2 cellular contexts compared by ENCODE assay signal in the genomic region with DNA sequence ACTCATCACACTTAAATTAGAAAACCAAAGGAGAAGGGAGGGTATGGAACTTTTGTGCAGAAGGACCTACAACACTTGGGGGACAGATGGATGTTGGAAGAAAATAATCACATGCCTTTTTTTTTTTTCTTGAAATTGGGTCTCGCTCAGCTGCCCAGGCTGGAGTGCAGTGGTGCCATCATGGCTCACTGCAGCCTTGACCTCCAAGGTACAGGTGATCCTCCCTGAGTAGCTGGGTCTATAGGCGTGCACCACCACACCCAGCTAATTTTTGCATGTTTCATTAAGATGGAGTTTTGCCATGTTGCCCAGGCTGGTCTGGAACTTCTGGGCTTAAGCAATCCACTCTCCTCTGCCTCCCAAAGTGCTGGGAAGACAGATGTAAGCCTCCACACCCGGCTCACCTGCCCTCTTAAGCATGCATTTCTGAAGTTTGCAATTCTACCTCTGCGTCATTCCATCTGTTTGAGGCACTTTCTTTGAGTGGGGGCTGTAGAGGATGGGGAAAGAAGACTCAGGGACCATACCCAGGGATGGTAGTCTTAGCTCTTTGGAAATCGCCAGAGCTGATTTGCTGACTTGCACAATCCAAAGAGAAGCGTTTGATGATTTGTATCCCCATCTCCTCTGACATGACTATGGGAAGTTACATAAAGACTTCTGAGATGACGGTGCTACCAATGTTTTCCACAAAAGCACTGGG.
TF ChIP-seq lines count a peak whose summit lies in the region.

No MANE protein-coding gene starts in this region.

TF ChIP-seq in HepG2, 621 proteins besides CTCF, POLR2A, EP300 and RAD21 (continued from another document):
- TF ChIP-seq, protein P1, sequence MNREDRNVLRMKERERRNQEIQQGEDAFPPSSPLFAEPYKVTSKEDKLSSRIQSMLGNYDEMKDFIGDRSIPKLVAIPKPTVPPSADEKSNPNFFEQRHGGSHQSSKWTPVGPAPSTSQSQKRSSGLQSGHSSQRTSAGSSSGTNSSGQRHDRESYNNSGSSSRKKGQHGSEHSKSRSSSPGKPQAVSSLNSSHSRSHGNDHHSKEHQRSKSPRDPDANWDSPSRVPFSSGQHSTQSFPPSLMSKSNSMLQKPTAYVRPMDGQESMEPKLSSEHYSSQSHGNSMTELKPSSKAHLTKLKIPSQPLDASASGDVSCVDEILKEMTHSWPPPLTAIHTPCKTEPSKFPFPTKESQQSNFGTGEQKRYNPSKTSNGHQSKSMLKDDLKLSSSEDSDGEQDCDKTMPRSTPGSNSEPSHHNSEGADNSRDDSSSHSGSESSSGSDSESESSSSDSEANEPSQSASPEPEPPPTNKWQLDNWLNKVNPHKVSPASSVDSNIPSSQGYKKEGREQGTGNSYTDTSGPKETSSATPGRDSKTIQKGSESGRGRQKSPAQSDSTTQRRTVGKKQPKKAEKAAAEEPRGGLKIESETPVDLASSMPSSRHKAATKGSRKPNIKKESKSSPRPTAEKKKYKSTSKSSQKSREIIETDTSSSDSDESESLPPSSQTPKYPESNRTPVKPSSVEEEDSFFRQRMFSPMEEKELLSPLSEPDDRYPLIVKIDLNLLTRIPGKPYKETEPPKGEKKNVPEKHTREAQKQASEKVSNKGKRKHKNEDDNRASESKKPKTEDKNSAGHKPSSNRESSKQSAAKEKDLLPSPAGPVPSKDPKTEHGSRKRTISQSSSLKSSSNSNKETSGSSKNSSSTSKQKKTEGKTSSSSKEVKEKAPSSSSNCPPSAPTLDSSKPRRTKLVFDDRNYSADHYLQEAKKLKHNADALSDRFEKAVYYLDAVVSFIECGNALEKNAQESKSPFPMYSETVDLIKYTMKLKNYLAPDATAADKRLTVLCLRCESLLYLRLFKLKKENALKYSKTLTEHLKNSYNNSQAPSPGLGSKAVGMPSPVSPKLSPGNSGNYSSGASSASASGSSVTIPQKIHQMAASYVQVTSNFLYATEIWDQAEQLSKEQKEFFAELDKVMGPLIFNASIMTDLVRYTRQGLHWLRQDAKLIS (CRISPR knock-in tag; IDR thresholded peaks at IDR 0.05): no peak
- no peak for TF ChIP-seq SMAD1 (CRISPR knock-in tag; IDR thresholded peaks at IDR 0.05; ENCODE audit: borderline replicate concordance, low read depth)
- no peak for TF ChIP-seq ZNF543 (CRISPR knock-in tag; IDR thresholded peaks at IDR 0.05)
- no peak for TF ChIP-seq NFE2L1 (CRISPR knock-in tag; IDR thresholded peaks at IDR 0.05; ENCODE audit: borderline replicate concordance)
- no peak for TF ChIP-seq CBX2 (IDR thresholded peaks at IDR 0.05; ENCODE audit: low read depth, low read length)
- no peak for TF ChIP-seq CBX2 (CRISPR knock-in tag; IDR thresholded peaks at IDR 0.05; ENCODE audit: low read depth)

TF ChIP-seq in GM23338, 12 proteins besides CTCF, POLR2A, EP300 and RAD21 (continued from another document):
- TF ChIP-seq, protein P2, sequence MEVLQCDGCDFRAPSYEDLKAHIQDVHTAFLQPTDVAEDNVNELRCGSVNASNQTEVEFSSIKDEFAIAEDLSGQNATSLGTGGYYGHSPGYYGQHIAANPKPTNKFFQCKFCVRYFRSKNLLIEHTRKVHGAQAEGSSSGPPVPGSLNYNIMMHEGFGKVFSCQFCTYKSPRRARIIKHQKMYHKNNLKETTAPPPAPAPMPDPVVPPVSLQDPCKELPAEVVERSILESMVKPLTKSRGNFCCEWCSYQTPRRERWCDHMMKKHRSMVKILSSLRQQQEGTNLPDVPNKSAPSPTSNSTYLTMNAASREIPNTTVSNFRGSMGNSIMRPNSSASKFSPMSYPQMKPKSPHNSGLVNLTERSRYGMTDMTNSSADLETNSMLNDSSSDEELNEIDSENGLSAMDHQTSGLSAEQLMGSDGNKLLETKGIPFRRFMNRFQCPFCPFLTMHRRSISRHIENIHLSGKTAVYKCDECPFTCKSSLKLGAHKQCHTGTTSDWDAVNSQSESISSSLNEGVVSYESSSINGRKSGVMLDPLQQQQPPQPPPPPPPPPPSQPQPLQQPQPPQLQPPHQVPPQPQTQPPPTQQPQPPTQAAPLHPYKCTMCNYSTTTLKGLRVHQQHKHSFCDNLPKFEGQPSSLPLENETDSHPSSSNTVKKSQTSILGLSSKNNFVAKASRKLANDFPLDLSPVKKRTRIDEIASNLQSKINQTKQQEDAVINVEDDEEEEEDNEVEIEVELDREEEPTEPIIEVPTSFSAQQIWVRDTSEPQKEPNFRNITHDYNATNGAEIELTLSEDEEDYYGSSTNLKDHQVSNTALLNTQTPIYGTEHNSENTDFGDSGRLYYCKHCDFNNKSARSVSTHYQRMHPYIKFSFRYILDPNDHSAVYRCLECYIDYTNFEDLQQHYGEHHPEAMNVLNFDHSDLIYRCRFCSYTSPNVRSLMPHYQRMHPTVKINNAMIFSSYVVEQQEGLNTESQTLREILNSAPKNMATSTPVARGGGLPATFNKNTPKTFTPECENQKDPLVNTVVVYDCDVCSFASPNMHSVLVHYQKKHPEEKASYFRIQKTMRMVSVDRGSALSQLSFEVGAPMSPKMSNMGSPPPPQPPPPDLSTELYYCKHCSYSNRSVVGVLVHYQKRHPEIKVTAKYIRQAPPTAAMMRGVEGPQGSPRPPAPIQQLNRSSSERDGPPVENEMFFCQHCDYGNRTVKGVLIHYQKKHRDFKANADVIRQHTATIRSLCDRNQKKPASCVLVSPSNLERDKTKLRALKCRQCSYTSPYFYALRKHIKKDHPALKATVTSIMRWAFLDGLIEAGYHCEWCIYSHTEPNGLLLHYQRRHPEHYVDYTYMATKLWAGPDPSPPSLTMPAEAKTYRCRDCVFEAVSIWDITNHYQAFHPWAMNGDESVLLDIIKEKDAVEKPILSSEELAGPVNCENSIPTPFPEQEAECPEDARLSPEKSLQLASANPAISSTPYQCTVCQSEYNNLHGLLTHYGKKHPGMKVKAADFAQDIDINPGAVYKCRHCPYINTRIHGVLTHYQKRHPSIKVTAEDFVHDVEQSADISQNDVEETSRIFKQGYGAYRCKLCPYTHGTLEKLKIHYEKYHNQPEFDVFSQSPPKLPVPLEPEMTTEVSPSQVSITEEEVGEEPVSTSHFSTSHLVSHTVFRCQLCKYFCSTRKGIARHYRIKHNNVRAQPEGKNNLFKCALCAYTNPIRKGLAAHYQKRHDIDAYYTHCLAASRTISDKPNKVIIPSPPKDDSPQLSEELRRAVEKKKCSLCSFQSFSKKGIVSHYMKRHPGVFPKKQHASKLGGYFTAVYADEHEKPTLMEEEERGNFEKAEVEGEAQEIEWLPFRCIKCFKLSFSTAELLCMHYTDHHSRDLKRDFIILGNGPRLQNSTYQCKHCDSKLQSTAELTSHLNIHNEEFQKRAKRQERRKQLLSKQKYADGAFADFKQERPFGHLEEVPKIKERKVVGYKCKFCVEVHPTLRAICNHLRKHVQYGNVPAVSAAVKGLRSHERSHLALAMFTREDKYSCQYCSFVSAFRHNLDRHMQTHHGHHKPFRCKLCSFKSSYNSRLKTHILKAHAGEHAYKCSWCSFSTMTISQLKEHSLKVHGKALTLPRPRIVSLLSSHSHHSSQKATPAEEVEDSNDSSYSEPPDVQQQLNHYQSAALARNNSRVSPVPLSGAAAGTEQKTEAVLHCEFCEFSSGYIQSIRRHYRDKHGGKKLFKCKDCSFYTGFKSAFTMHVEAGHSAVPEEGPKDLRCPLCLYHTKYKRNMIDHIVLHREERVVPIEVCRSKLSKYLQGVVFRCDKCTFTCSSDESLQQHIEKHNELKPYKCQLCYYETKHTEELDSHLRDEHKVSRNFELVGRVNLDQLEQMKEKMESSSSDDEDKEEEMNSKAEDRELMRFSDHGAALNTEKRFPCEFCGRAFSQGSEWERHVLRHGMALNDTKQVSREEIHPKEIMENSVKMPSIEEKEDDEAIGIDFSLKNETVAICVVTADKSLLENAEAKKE (CRISPR knock-in tag; IDR thresholded peaks at IDR 0.05): no peak
- TF ChIP-seq, protein P3, sequence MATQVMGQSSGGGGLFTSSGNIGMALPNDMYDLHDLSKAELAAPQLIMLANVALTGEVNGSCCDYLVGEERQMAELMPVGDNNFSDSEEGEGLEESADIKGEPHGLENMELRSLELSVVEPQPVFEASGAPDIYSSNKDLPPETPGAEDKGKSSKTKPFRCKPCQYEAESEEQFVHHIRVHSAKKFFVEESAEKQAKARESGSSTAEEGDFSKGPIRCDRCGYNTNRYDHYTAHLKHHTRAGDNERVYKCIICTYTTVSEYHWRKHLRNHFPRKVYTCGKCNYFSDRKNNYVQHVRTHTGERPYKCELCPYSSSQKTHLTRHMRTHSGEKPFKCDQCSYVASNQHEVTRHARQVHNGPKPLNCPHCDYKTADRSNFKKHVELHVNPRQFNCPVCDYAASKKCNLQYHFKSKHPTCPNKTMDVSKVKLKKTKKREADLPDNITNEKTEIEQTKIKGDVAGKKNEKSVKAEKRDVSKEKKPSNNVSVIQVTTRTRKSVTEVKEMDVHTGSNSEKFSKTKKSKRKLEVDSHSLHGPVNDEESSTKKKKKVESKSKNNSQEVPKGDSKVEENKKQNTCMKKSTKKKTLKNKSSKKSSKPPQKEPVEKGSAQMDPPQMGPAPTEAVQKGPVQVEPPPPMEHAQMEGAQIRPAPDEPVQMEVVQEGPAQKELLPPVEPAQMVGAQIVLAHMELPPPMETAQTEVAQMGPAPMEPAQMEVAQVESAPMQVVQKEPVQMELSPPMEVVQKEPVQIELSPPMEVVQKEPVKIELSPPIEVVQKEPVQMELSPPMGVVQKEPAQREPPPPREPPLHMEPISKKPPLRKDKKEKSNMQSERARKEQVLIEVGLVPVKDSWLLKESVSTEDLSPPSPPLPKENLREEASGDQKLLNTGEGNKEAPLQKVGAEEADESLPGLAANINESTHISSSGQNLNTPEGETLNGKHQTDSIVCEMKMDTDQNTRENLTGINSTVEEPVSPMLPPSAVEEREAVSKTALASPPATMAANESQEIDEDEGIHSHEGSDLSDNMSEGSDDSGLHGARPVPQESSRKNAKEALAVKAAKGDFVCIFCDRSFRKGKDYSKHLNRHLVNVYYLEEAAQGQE (IDR thresholded peaks at IDR 0.05; ENCODE audit: unreplicated experiment): no peak
- TF ChIP-seq POLR2AphosphoS5 (IDR thresholded peaks at IDR 0.05; ENCODE audit: low read depth) (no peak), STAT1 (IDR thresholded peaks at IDR 0.05; ENCODE audit: unreplicated experiment) (no peak), EZH2phosphoT487 (IDR thresholded peaks at IDR 0.05; ENCODE audit: unreplicated experiment) (no peak), NANOG (IDR thresholded peaks at IDR 0.05; ENCODE audit: borderline replicate concordance) (no peak), ZNF114 (CRISPR knock-in tag; IDR thresholded peaks at IDR 0.05) (no peak), ZNF331 (CRISPR knock-in tag; IDR thresholded peaks at IDR 0.05; ENCODE audit: low read depth) (no peak), CREB1 (CRISPR knock-in tag; IDR thresholded peaks at IDR 0.05; ENCODE audit: low read depth) (no peak)
- TF ChIP-seq, protein P4, sequence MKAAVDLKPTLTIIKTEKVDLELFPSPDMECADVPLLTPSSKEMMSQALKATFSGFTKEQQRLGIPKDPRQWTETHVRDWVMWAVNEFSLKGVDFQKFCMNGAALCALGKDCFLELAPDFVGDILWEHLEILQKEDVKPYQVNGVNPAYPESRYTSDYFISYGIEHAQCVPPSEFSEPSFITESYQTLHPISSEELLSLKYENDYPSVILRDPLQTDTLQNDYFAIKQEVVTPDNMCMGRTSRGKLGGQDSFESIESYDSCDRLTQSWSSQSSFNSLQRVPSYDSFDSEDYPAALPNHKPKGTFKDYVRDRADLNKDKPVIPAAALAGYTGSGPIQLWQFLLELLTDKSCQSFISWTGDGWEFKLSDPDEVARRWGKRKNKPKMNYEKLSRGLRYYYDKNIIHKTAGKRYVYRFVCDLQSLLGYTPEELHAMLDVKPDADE (IDR thresholded peaks at IDR 0.05): no peak
